ENCODE assay signal across 8 cellular contexts in genomic region chr12:69269736-69270135, GRCh38.
"Had no signal": no experiment of that assay in that cellular context is flagged by ENCODE, and none has a peak within 500 bp of the region (broad histone marks: within the 10 kb centered on the region; RNA-seq: fewer than 3 reads in every experiment).

No MANE protein-coding gene starts in this region.

- H2AFZ ChIP-seq: GM23338 had no signal

- H3K27ac ChIP-seq: HL-60 had no signal

- H3K4me3 ChIP-seq: GM23338 had no signal

- H3K4me2 ChIP-seq: GM23338 had no signal

- FAIRE-seq: H1, HepG2 had no signal

- ATAC-seq: GM23338, HepG2 had no signal

- DNase-seq: H9, HCEC 1CT, HFFc6, KG1 had no signal
